ENCODE assay signal across 1 cellular context in genomic region chr18:49768051-49768391, GRCh38.
TF ChIP-seq lines count a peak whose summit lies in the region.

No MANE protein-coding gene starts in this region.

TF ChIP-seq in WTC11, 78 proteins besides CTCF, POLR2A, EP300 and RAD21 (continued from another document):
- TF ChIP-seq GRHL2 (CRISPR knock-in tag; IDR thresholded peaks at IDR 0.05; ENCODE audit: insufficient replicate concordance, severe bottlenecking): no peak
- TF ChIP-seq CREM (CRISPR knock-in tag; IDR thresholded peaks at IDR 0.05): no peak
- TF ChIP-seq RELA (CRISPR knock-in tag; IDR thresholded peaks at IDR 0.05; ENCODE audit: borderline replicate concordance): no peak
- TF ChIP-seq JUN (CRISPR knock-in tag; IDR thresholded peaks at IDR 0.05): no peak
- no peak for TF ChIP-seq RORB (CRISPR knock-in tag; IDR thresholded peaks at IDR 0.05)
- TF ChIP-seq, protein P1, sequence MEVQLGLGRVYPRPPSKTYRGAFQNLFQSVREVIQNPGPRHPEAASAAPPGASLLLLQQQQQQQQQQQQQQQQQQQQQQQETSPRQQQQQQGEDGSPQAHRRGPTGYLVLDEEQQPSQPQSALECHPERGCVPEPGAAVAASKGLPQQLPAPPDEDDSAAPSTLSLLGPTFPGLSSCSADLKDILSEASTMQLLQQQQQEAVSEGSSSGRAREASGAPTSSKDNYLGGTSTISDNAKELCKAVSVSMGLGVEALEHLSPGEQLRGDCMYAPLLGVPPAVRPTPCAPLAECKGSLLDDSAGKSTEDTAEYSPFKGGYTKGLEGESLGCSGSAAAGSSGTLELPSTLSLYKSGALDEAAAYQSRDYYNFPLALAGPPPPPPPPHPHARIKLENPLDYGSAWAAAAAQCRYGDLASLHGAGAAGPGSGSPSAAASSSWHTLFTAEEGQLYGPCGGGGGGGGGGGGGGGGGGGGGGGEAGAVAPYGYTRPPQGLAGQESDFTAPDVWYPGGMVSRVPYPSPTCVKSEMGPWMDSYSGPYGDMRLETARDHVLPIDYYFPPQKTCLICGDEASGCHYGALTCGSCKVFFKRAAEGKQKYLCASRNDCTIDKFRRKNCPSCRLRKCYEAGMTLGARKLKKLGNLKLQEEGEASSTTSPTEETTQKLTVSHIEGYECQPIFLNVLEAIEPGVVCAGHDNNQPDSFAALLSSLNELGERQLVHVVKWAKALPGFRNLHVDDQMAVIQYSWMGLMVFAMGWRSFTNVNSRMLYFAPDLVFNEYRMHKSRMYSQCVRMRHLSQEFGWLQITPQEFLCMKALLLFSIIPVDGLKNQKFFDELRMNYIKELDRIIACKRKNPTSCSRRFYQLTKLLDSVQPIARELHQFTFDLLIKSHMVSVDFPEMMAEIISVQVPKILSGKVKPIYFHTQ (CRISPR knock-in tag; IDR thresholded peaks at IDR 0.05): no peak
